1 cellular context compared by ENCODE assay signal in genomic region chr1:182392045-182393028, GRCh38.
A peak's percentile ranks its signal among the peaks of the same experiment; 100 is the strongest.
TF ChIP-seq lines count a peak whose summit lies in the region.

No MANE protein-coding gene starts in this region.

TF ChIP-seq in K562, 482 proteins besides CTCF, POLR2A, EP300 and RAD21 (continues in another document):
- no peak; the same call in 1 of the 2 replicates for TF ChIP-seq BACH1 (tag; IDR thresholded peaks at IDR 0.05)
- TF ChIP-seq DIDO1 (tag; IDR thresholded peaks at IDR 0.05; ENCODE audit: low read depth), result no peak
- peak; percentile 52; the same call in 1 of the 2 replicates for TF ChIP-seq PHF8 (IDR thresholded peaks at IDR 0.05; ENCODE audit: borderline replicate concordance, low read length)
- no peak for TF ChIP-seq ZNF583 (CRISPR knock-in tag; IDR thresholded peaks at IDR 0.05)
- TF ChIP-seq HSF4 (CRISPR knock-in tag; IDR thresholded peaks at IDR 0.05; ENCODE audit: borderline replicate concordance), result no peak
- TF ChIP-seq CUX1 (CRISPR knock-in tag; IDR thresholded peaks at IDR 0.05), result no peak
- TF ChIP-seq PCBP1 (IDR thresholded peaks at IDR 0.05; ENCODE audit: low read depth, low read length, poor library complexity, severe bottlenecking), result no peak
- TF ChIP-seq ZNF174 (CRISPR knock-in tag; IDR thresholded peaks at IDR 0.05), result no peak
- TF ChIP-seq GTF2E2 (tag; IDR thresholded peaks at IDR 0.05), result peak; percentile 93; the same call in 1 of the 2 replicates
- TF ChIP-seq UBTF (IDR thresholded peaks at IDR 0.05; ENCODE audit: borderline replicate concordance in 1 of 2, low read depth in 2 of 2, low read length in 2 of 2), result peak in 1 of 2 experiments; percentile 60; a peak in 1 of 4 replicates
- TF ChIP-seq MLLT1 (IDR thresholded peaks at IDR 0.05), result peak in 1 of 2 experiments; percentile 74; a peak in 2 of 4 replicates
- no peak for TF ChIP-seq NR2F6 (CRISPR knock-in tag; IDR thresholded peaks at IDR 0.05)
- TF ChIP-seq TSHZ1 (CRISPR knock-in tag; IDR thresholded peaks at IDR 0.05), result no peak
- TF ChIP-seq THAP12 (CRISPR knock-in tag; IDR thresholded peaks at IDR 0.05), result 0 out of 2 replicates have a peak, but pooled peaks have one; percentile 32
- no peak for TF ChIP-seq ZNF551 (CRISPR knock-in tag; IDR thresholded peaks at IDR 0.05)
- TF ChIP-seq EZH2 (IDR thresholded peaks at IDR 0.05; ENCODE audit: borderline replicate concordance, low read depth, low read length), result no peak
- TF ChIP-seq ZNF766 (CRISPR knock-in tag; conservative IDR thresholded peaks at IDR 0.05), result 0 out of 2 replicates have a peak, but pooled peaks have one; percentile 15
- peak; percentile 64 for TF ChIP-seq ERF (CRISPR knock-in tag; IDR thresholded peaks at IDR 0.05)
- TF ChIP-seq NR0B1 (IDR thresholded peaks at IDR 0.05; ENCODE audit: partially characterized antibody), result no peak
- TF ChIP-seq USF2 (CRISPR knock-in tag; IDR thresholded peaks at IDR 0.05), result no peak
- TF ChIP-seq SAFB2 (IDR thresholded peaks at IDR 0.05; ENCODE audit: borderline replicate concordance, low read depth, low read length, severe bottlenecking), result no peak
- TF ChIP-seq ZNF175 (CRISPR knock-in tag; IDR thresholded peaks at IDR 0.05; ENCODE audit: low read depth), result peak; percentile 68; the same call in 1 of the 2 replicates
- TF ChIP-seq NR1H2 (CRISPR knock-in tag; IDR thresholded peaks at IDR 0.05), result 0 out of 2 replicates have a peak, but pooled peaks have one; percentile 8
- peak; percentile 9 for TF ChIP-seq HNRNPK (IDR thresholded peaks at IDR 0.05; ENCODE audit: low read depth, low read length, poor library complexity, severe bottlenecking)
- no peak for TF ChIP-seq GTF2B (IDR thresholded peaks at IDR 0.05; ENCODE audit: extremely low read depth, insufficient read length)
- TF ChIP-seq ETV1 (tag; conservative IDR thresholded peaks at IDR 0.05; ENCODE audit: low read depth), result 0 out of 2 replicates have a peak, but pooled peaks have one; percentile 6
- peak; percentile 77 for TF ChIP-seq NFRKB (IDR thresholded peaks at IDR 0.05; ENCODE audit: low read depth)
- TF ChIP-seq MYC (IDR thresholded peaks at IDR 0.05; ENCODE audit: low read depth, low read length), result no peak
- TF ChIP-seq MYC (CRISPR knock-in tag; IDR thresholded peaks at IDR 0.05; ENCODE audit: borderline replicate concordance, low read depth), result peak; percentile 60; the same call in 1 of the 2 replicates
- no peak for TF ChIP-seq CREB1 (IDR thresholded peaks at IDR 0.05)
- TF ChIP-seq CREB1 (CRISPR knock-in tag; IDR thresholded peaks at IDR 0.05), result 0 out of 2 replicates have a peak, but pooled peaks have one; percentile 23
- peak; percentile 69; the same call in 1 of the 2 replicates for TF ChIP-seq ZFX (CRISPR knock-in tag; IDR thresholded peaks at IDR 0.05)
- TF ChIP-seq VEZF1 (CRISPR knock-in tag; IDR thresholded peaks at IDR 0.05), result peak; percentile 77
